In genomic region chr15:74858366-74858735, GRCh38 we compare ENCODE assay signal across 1 cellular context.
TF ChIP-seq lines count a peak whose summit lies in the region.

No MANE protein-coding gene starts in this region.

TF ChIP-seq in IMR-90, 13 proteins besides CTCF, POLR2A, EP300 and RAD21:
- no peak for TF ChIP-seq MAFK (IDR thresholded peaks at IDR 0.05; ENCODE audit: low read depth, low read length)
- no peak for TF ChIP-seq FOS (IDR thresholded peaks at IDR 0.05; ENCODE audit: low read depth, low read length)
- no peak for TF ChIP-seq MAZ (IDR thresholded peaks at IDR 0.05; ENCODE audit: borderline replicate concordance, low read depth, low read length)
- TF ChIP-seq CEBPB (IDR thresholded peaks at IDR 0.05; ENCODE audit: low read depth, low read length), result no peak
- TF ChIP-seq MXI1 (IDR thresholded peaks at IDR 0.05; ENCODE audit: borderline replicate concordance, low read depth, low read length), result no peak
- no peak for TF ChIP-seq RFX5 (IDR thresholded peaks at IDR 0.05; ENCODE audit: low read depth, low read length)
- TF ChIP-seq BHLHE40 (IDR thresholded peaks at IDR 0.05; ENCODE audit: low read depth, low read length), result no peak
- TF ChIP-seq NFE2L2 (IDR thresholded peaks at IDR 0.05; ENCODE audit: low read depth, low read length), result no peak
- no peak for TF ChIP-seq CHD1 (IDR thresholded peaks at IDR 0.05; ENCODE audit: low read depth, low read length)
- no peak for TF ChIP-seq USF2 (IDR thresholded peaks at IDR 0.05; ENCODE audit: low read depth, low read length)
- TF ChIP-seq RCOR1 (IDR thresholded peaks at IDR 0.05; ENCODE audit: insufficient replicate concordance, low read length), result no peak
- TF ChIP-seq ELK1 (IDR thresholded peaks at IDR 0.05; ENCODE audit: borderline replicate concordance, low read depth, low read length), result no peak
- TF ChIP-seq SMC3 (IDR thresholded peaks at IDR 0.05; ENCODE audit: low read depth, low read length), result no peak
